In the genomic region with DNA sequence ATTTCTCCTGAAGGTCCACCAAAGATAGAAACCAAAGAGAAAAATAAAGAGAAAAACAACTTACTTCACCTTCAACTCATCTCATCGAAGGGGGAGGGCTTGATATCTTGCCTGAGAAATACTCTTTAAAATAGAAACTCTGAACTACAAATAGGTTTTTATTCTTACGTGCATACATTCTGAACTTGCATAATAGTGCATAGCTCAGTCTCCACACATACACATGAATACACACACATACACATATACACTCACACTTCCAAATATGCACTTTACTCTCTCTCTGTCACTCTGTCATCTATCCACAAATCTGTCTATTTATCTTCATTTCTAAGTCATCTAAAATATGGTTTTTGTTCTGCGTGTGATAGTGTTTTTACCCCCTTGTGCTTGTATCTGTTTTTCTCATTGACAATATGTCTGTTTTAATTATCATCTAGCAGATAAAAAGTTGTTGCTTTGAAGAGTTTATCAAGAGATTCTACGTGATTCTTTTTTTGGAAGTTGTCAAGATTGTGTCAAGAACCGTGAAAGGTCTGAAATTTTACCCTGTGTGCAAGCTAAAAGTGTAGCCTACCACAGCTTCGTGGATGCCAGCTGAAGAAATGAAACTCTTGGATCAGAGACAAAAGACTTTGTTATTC, we compare ENCODE assay signal across 1 cellular context.
TF ChIP-seq lines count a peak whose summit lies in the region.

No MANE protein-coding gene starts in this region.

TF ChIP-seq in HepG2, 621 proteins besides CTCF, POLR2A, EP300 and RAD21 (continued from another document and continues in another):
- no peak for TF ChIP-seq ZHX2 (IDR thresholded peaks at IDR 0.05; ENCODE audit: low read depth)
- TF ChIP-seq ZHX2 (CRISPR knock-in tag; IDR thresholded peaks at IDR 0.05; ENCODE audit: borderline replicate concordance) = no peak
- TF ChIP-seq KAT8 (CRISPR knock-in tag; IDR thresholded peaks at IDR 0.05) = no peak
- TF ChIP-seq, protein P1, sequence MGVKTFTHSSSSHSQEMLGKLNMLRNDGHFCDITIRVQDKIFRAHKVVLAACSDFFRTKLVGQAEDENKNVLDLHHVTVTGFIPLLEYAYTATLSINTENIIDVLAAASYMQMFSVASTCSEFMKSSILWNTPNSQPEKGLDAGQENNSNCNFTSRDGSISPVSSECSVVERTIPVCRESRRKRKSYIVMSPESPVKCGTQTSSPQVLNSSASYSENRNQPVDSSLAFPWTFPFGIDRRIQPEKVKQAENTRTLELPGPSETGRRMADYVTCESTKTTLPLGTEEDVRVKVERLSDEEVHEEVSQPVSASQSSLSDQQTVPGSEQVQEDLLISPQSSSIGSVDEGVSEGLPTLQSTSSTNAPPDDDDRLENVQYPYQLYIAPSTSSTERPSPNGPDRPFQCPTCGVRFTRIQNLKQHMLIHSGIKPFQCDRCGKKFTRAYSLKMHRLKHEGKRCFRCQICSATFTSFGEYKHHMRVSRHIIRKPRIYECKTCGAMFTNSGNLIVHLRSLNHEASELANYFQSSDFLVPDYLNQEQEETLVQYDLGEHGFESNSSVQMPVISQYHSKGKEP (CRISPR knock-in tag; IDR thresholded peaks at IDR 0.05) = no peak
- 0 out of 4 replicates have a peak, but pooled peaks of 1 of the 2 experiments have one; percentile 10 for TF ChIP-seq NR2F1 (CRISPR knock-in tag; IDR thresholded peaks at IDR 0.05)
- TF ChIP-seq NCOR1 (IDR thresholded peaks at IDR 0.05; ENCODE audit: borderline replicate concordance, low read length) = peak; percentile 72
- TF ChIP-seq ZNF543 (CRISPR knock-in tag; IDR thresholded peaks at IDR 0.05) = no peak
- no peak for TF ChIP-seq MIER2 (CRISPR knock-in tag; IDR thresholded peaks at IDR 0.05)
- peak; percentile 51 for TF ChIP-seq FOXP1 (IDR thresholded peaks at IDR 0.05)
- peak; percentile 65 for TF ChIP-seq FOXP1 (CRISPR knock-in tag; IDR thresholded peaks at IDR 0.05)
- TF ChIP-seq FOXA3 (CRISPR knock-in tag; IDR thresholded peaks at IDR 0.05) = peak; percentile 71; the same call in 1 of the 2 replicates
- no peak for TF ChIP-seq ZFP37 (CRISPR knock-in tag; IDR thresholded peaks at IDR 0.05; ENCODE audit: borderline replicate concordance)
- TF ChIP-seq SNAPC2 (CRISPR knock-in tag; IDR thresholded peaks at IDR 0.05) = no peak
- TF ChIP-seq PCBP2 (optimal IDR thresholded peaks at IDR 0.05; ENCODE audit: low read depth, low read length, poor library complexity, severe bottlenecking) = no peak
- TF ChIP-seq ZNF564 (CRISPR knock-in tag; IDR thresholded peaks at IDR 0.05) = no peak
- no peak for TF ChIP-seq FOXJ3 (CRISPR knock-in tag; IDR thresholded peaks at IDR 0.05; ENCODE audit: borderline replicate concordance)
- TF ChIP-seq ZNF850 (CRISPR knock-in tag; conservative IDR thresholded peaks at IDR 0.05) = no peak
- 0 out of 2 replicates have a peak, but pooled peaks have one; percentile 42 for TF ChIP-seq HHEX (CRISPR knock-in tag; IDR thresholded peaks at IDR 0.05)
- peak; percentile 7; the same call in 1 of the 2 replicates for TF ChIP-seq SMC3 (IDR thresholded peaks at IDR 0.05; ENCODE audit: low read length)
- TF ChIP-seq NRL (CRISPR knock-in tag; IDR thresholded peaks at IDR 0.05; ENCODE audit: borderline replicate concordance) = no peak
- TF ChIP-seq FOXK1 (CRISPR knock-in tag; IDR thresholded peaks at IDR 0.05; ENCODE audit: borderline replicate concordance, low read depth) = peak; percentile 29; the same call in 1 of the 2 replicates
- TF ChIP-seq GPBP1L1 (CRISPR knock-in tag; IDR thresholded peaks at IDR 0.05) = no peak
- TF ChIP-seq FOXK2 (IDR thresholded peaks at IDR 0.05) = peak; percentile 45; the same call in 1 of the 2 replicates
- TF ChIP-seq, protein P2, sequence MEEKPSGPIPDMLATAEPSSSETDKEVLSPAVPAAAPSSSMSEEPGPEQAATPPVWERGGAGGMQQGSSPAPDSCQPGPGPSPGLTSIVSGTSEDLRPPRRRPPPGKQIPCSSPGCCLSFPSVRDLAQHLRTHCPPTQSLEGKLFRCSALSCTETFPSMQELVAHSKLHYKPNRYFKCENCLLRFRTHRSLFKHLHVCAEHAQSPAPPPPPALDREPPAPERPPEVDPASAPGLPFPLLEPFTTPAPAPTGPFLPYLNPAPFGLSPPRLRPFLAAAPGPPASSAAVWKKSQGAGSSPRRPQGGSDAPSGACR (CRISPR knock-in tag; IDR thresholded peaks at IDR 0.05) = no peak
- TF ChIP-seq KDM4B (CRISPR knock-in tag; IDR thresholded peaks at IDR 0.05) = no peak
- TF ChIP-seq, protein P3, sequence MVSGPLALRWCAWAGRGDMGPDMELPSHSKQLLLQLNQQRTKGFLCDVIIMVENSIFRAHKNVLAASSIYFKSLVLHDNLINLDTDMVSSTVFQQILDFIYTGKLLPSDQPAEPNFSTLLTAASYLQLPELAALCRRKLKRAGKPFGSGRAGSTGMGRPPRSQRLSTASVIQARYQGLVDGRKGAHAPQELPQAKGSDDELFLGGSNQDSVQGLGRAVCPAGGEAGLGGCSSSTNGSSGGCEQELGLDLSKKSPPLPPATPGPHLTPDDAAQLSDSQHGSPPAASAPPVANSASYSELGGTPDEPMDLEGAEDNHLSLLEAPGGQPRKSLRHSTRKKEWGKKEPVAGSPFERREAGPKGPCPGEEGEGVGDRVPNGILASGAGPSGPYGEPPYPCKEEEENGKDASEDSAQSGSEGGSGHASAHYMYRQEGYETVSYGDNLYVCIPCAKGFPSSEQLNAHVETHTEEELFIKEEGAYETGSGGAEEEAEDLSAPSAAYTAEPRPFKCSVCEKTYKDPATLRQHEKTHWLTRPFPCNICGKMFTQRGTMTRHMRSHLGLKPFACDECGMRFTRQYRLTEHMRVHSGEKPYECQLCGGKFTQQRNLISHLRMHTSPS (CRISPR knock-in tag; IDR thresholded peaks at IDR 0.05; ENCODE audit: low read depth) = no peak
- TF ChIP-seq FOXA1 (IDR thresholded peaks at IDR 0.05) = no peak
- peak; percentile 46 for TF ChIP-seq FOXA1 (CRISPR knock-in tag; IDR thresholded peaks at IDR 0.05)
- TF ChIP-seq MTF1 (CRISPR knock-in tag; IDR thresholded peaks at IDR 0.05) = no peak
- no peak for TF ChIP-seq ZNF607 (CRISPR knock-in tag; IDR thresholded peaks at IDR 0.05; ENCODE audit: borderline replicate concordance)
- 0 out of 2 replicates have a peak, but pooled peaks have one; percentile 50 for TF ChIP-seq ARID5B (CRISPR knock-in tag; IDR thresholded peaks at IDR 0.05)
- TF ChIP-seq HMG20B (CRISPR knock-in tag; conservative IDR thresholded peaks at IDR 0.05) = no peak
- TF ChIP-seq TERF1 (CRISPR knock-in tag; IDR thresholded peaks at IDR 0.05) = no peak
- TF ChIP-seq ZNF101 (CRISPR knock-in tag; IDR thresholded peaks at IDR 0.05; ENCODE audit: borderline replicate concordance, low read depth) = no peak
- TF ChIP-seq, protein P4, sequence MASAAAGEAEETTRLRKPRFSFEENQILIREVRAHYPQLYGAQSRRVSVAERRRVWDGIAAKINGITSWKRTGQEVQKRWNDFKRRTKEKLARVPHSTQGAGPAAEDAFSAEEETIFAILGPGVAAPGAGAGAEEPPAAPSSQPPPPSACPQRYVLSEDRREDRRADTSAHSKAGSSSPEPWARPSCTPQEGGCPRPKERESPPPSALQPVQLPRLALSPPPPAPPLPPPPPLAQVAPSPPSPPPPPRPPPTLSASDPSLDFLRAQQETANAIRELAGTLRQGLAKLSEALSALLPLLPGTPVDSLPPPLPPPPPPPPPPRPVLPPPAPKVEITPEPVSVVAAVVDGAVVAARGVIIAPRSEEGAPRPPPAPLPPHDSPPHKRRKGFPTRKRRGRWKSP (CRISPR knock-in tag; IDR thresholded peaks at IDR 0.05) = 0 out of 2 replicates have a peak, but pooled peaks have one; percentile 1
- TF ChIP-seq ATF7 (IDR thresholded peaks at IDR 0.05) = no peak
- TF ChIP-seq ATF7 (CRISPR knock-in tag; IDR thresholded peaks at IDR 0.05) = no peak
- peak; percentile 22; the same call in 1 of the 2 replicates for TF ChIP-seq FOXO1 (CRISPR knock-in tag; IDR thresholded peaks at IDR 0.05)
- no peak for TF ChIP-seq ZSCAN20 (CRISPR knock-in tag; IDR thresholded peaks at IDR 0.05; ENCODE audit: borderline replicate concordance)
- TF ChIP-seq MAFK (conservative IDR thresholded peaks at IDR 0.05 in 1 of 2, IDR thresholded peaks at IDR 0.05 in 1 of 2; ENCODE audit: low read length in 2 of 2) = no peak
- no peak for TF ChIP-seq SOX13 (IDR thresholded peaks at IDR 0.05)
- peak in 1 of 2 experiments; percentile 63; a peak in 1 of 4 replicates for TF ChIP-seq SOX13 (CRISPR knock-in tag; conservative IDR thresholded peaks at IDR 0.05 in 1 of 2, IDR thresholded peaks at IDR 0.05 in 1 of 2)
- no peak for TF ChIP-seq ZNF839 (CRISPR knock-in tag; IDR thresholded peaks at IDR 0.05; ENCODE audit: borderline replicate concordance)
- TF ChIP-seq MIXL1 (CRISPR knock-in tag; IDR thresholded peaks at IDR 0.05) = no peak
- TF ChIP-seq ZNF563 (CRISPR knock-in tag; IDR thresholded peaks at IDR 0.05) = no peak
- no peak for TF ChIP-seq ZNF44 (CRISPR knock-in tag; IDR thresholded peaks at IDR 0.05)
